21 cellular contexts compared by ENCODE assay signal in genomic region chr16:12706628-12707027, GRCh38.
A peak's percentile ranks its signal among the peaks of the same experiment; 100 is the strongest.
DNase-seq lines count a peak whose midpoint lies in the region; ATAC-seq, FAIRE-seq and TF ChIP-seq lines count a peak whose summit lies in the region.
"Had no signal": no experiment of that assay in that cellular context is flagged by ENCODE, and none has a peak within 500 bp of the region (broad histone marks: within the 10 kb centered on the region; RNA-seq: fewer than 3 reads in every experiment).

No MANE protein-coding gene starts in this region.

- H2BK20ac ChIP-seq in H1 (ENCODE audit: low read length), result no peak overlapping the region

- no peak overlapping the region for H2BK15ac ChIP-seq in H1 (ENCODE audit: low read length)
- H2BK15ac ChIP-seq in mesenchymal stem cell (ENCODE audit: low read depth, poor library complexity, severe bottlenecking), result peak overlapping the region; percentile 78

- H3K9me2 ChIP-seq in hepatocyte (replicated peaks; ENCODE audit: insufficient read depth), result no peaks in the 10 kb centered on the region

- H3K4ac ChIP-seq in H1 (replicated peaks; ENCODE audit: insufficient read length, low read depth, low read length) (no peak overlapping the region), mesenchymal stem cell (ENCODE audit: low read depth in 1 of 2, low read length in 2 of 2) (no peak overlapping the region)

- H3K14ac ChIP-seq in H1 (ENCODE audit: insufficient read length), result no peak overlapping the region
- no peak overlapping the region for H3K14ac ChIP-seq in mesenchymal stem cell (ENCODE audit: low read length in 2 of 2)

- intact Hi-C loops in sigmoid colon (cut with DNase I), result no loop called here

- no peaks in the 10 kb centered on the region for H4K20me1 ChIP-seq in H1 (replicated peaks in 1 of 2; ENCODE audit: control insufficient read depth in 1 of 2, insufficient read depth in 2 of 2, low read length in 2 of 2)
- no peaks in the 10 kb centered on the region for H4K20me1 ChIP-seq in hepatocyte (ENCODE audit: insufficient read depth, poor library complexity, severe bottlenecking)
- H4K20me1 ChIP-seq: BLaER1 had no signal

- H2BK120ac ChIP-seq in H1 (replicated peaks; ENCODE audit: low read depth, low read length), result no peak overlapping the region
- no peak overlapping the region for H2BK120ac ChIP-seq in mesenchymal stem cell (ENCODE audit: low read depth, low read length)

- no peak overlapping the region for H2BK12ac ChIP-seq in H1 (ENCODE audit: low read depth, low read length)
- no peak overlapping the region for H2BK12ac ChIP-seq in mesenchymal stem cell (ENCODE audit: low read length in 2 of 2)

- TF ChIP-seq EP300 in H1 (IDR thresholded peaks at IDR 0.05; ENCODE audit: borderline replicate concordance in 1 of 2, low read depth in 2 of 2, low read length in 2 of 2), result no peak
- no peak for TF ChIP-seq EP300 in sigmoid colon (IDR thresholded peaks at IDR 0.05)

- no peaks in the 10 kb centered on the region for H3K27me3 Mint-ChIP-seq in stimulated activated memory B cell treated with anti-CD40 and anti-IgM and Interleukin-4, amounts not matched to agents 10 μg/mL and 1 μg/mL and 100 μg/mL, for 72 hours
- H3K27me3 Mint-ChIP-seq: CD4-positive, alpha-beta memory T cell had no signal

- H2AFZ ChIP-seq in H1 (ENCODE audit: low read length), result no peak overlapping the region
- no peak overlapping the region for H2AFZ ChIP-seq in mesenchymal stem cell (ENCODE audit: low read depth, low read length)
- no peak overlapping the region for H2AFZ ChIP-seq in hepatocyte
- H2AFZ ChIP-seq: GM23248 had no signal

- POLR2A ChIA-PET in H1 (lab: Charles Lee; ENCODE audit: partially characterized antibody), result no interaction called here

- no peak overlapping the region for H3K4me2 ChIP-seq in H1 (ENCODE audit: insufficient read depth in 1 of 2, low read depth in 2 of 2, low read length in 2 of 2)
- H3K4me2 ChIP-seq in mesenchymal stem cell (ENCODE audit: low read length, poor library complexity, severe bottlenecking), result no peak overlapping the region
- H3K4me2 ChIP-seq in hepatocyte, result no peak overlapping the region
- H3K4me2 ChIP-seq: BLaER1 had no signal

- no peak for FAIRE-seq in H1 (lab: Jason Lieb, UNC)
- FAIRE-seq: GM12892, GM18507, H54 had no signal

- H3K36me3 ChIP-seq in H1 (ENCODE audit: control insufficient read depth in 2 of 4, insufficient read depth in 4 of 4, low read length in 3 of 4) (no peaks in the 10 kb centered on the region), mesenchymal stem cell (ENCODE audit: control insufficient read depth in 1 of 2, insufficient read depth in 2 of 2, low read depth in 1 of 2, low read length in 2 of 2) (peaks cover 0 to 6% of the 10 kb centered on the region in 2 experiments), sigmoid colon (peaks cover 0 to 8% (median 0%) of the 10 kb centered on the region in 4 donors), hepatocyte (replicated peaks; ENCODE audit: insufficient read depth, low read depth) (no peaks in the 10 kb centered on the region)

- H3K18ac ChIP-seq in H1 (ENCODE audit: extremely low read depth, low read length) (no peak overlapping the region), mesenchymal stem cell (ENCODE audit: low read depth in 1 of 2, low read length in 2 of 2) (no peak overlapping the region)

- no peak for ATAC-seq in stimulated activated memory B cell treated with anti-CD40 and anti-IgM and Interleukin-4, amounts not matched to agents 10 μg/mL and 1 μg/mL and 100 μg/mL, for 72 hours
- ATAC-seq: HCT116 had no signal

- H3K27me3 ChIP-seq in H1 (replicated peaks in 1 of 4; ENCODE audit: control insufficient read depth in 3 of 4, extremely low read depth in 1 of 4, insufficient read depth in 3 of 4, low read length in 3 of 4), result no peaks in the 10 kb centered on the region
- no peaks in the 10 kb centered on the region for H3K27me3 ChIP-seq in mesenchymal stem cell (ENCODE audit: control insufficient read depth in 1 of 2, insufficient read depth in 1 of 2, low read length in 2 of 2)
- H3K27me3 ChIP-seq in sigmoid colon, result no peaks in the 10 kb centered on the region
- H3K27me3 ChIP-seq in hepatocyte, result no peaks in the 10 kb centered on the region
- H3K27me3 ChIP-seq: BLaER1 had no signal

- no peak overlapping the region for H3K4me3 Mint-ChIP-seq in stimulated activated memory B cell treated with anti-CD40 and anti-IgM and Interleukin-4, amounts not matched to agents 10 μg/mL and 1 μg/mL and 100 μg/mL, for 72 hours
- H3K4me3 Mint-ChIP-seq: CD14-positive monocyte; CD4-positive, alpha-beta memory T cell; HFFc6 had no signal

- H3K23ac ChIP-seq in H1 (ENCODE audit: insufficient read length) (no peak overlapping the region), mesenchymal stem cell (ENCODE audit: low read length in 2 of 2) (no peak overlapping the region)

- CTCF ChIA-PET in H1 (lab: Charles Lee; ENCODE audit: partially characterized antibody), result interaction anchor here (0.6 kb wide), 1 partner anchor 636 kb away, joined by 4 read pairs; no protein-coding TSS in a partner anchor

- H3K36me3 Mint-ChIP-seq in stimulated activated memory B cell treated with anti-CD40 and anti-IgM and Interleukin-4, amounts not matched to agents 10 μg/mL and 1 μg/mL and 100 μg/mL, for 72 hours, result peaks cover 24% of the 10 kb centered on the region

- 84% methylated on average over 6 of the region's 6 CpGs; no CpG with 5 or more reads in 1 of the 2 experiments for WGBS in H1 (ENCODE audit: extremely low coverage in 1 of 2, insufficient coverage in 1 of 2, insufficient read length in 1 of 2, insufficient replicate concordance in 2 of 2, low coverage in 1 of 2, low lambda C conversion rate in 2 of 2, missing lambda C conversion rate in 1 of 2), 2 experiments
- 90% methylated on average over 6 of the region's 6 CpGs for WGBS in mesenchymal stem cell
- 96% methylated on average over 6 of the region's 6 CpGs for WGBS in sigmoid colon, 2 donors
- 92% methylated on average over 6 of the region's 6 CpGs for WGBS in hepatocyte (ENCODE audit: low lambda C conversion rate, missing lambda C conversion rate)

- no peak for TF ChIP-seq RAD21 in H1 (IDR thresholded peaks at IDR 0.05 in 1 of 2, conservative IDR thresholded peaks at IDR 0.05 in 1 of 2; ENCODE audit: low read depth in 2 of 2, low read length in 2 of 2)

- TF ChIP-seq POLR2A in H1 (IDR thresholded peaks at IDR 0.05; ENCODE audit: control extremely low read depth in 1 of 2, low read depth in 2 of 2, low read length in 2 of 2), result no peak
- TF ChIP-seq POLR2A in sigmoid colon (IDR thresholded peaks at IDR 0.05), result no peak

- H4K91ac ChIP-seq in H1 (replicated peaks; ENCODE audit: insufficient read length, low read length), result no peak overlapping the region
- H4K91ac ChIP-seq in mesenchymal stem cell (ENCODE audit: low read length), result no peak overlapping the region

- H3K79me2 ChIP-seq in H1 (ENCODE audit: control insufficient read depth in 1 of 2, insufficient read depth in 2 of 2, low read length in 2 of 2) (no peaks in the 10 kb centered on the region), hepatocyte (no peaks in the 10 kb centered on the region)

- no peak overlapping the region for H3K27ac ChIP-seq in H1 (ENCODE audit: low read depth, low read length)
- no peak overlapping the region for H3K27ac ChIP-seq in mesenchymal stem cell (ENCODE audit: low read length, poor library complexity, severe bottlenecking)
- no peak overlapping the region for H3K27ac ChIP-seq in sigmoid colon
- H3K27ac ChIP-seq in hepatocyte, result no peak overlapping the region
- H3K27ac ChIP-seq: BLaER1, GM23248 had no signal

- no peak overlapping the region for H3K56ac ChIP-seq in H1 (replicated peaks; ENCODE audit: insufficient read length, low read depth, low read length)

- H3K4me3 ChIP-seq in H1 (ENCODE audit: extremely low read depth in 1 of 4, insufficient read depth in 2 of 4, low read depth in 3 of 4, low read length in 4 of 4), result no peak overlapping the region
- H3K4me3 ChIP-seq in mesenchymal stem cell (ENCODE audit: insufficient read depth in 1 of 2, low read depth in 1 of 2, low read length in 2 of 2), result no peak overlapping the region
- H3K4me3 ChIP-seq in sigmoid colon, result no peak overlapping the region
- no peak overlapping the region for H3K4me3 ChIP-seq in hepatocyte
- H3K4me3 ChIP-seq: BLaER1, GM23248 had no signal

- no peaks in the 10 kb centered on the region for H3K4me1 ChIP-seq in H1 (replicated peaks in 1 of 4; ENCODE audit: control insufficient read depth in 3 of 4, insufficient read depth in 4 of 4, low read length in 3 of 4)
- H3K4me1 ChIP-seq in mesenchymal stem cell (ENCODE audit: control insufficient read depth, insufficient read depth, low read depth, low read length), result no peaks in the 10 kb centered on the region
- H3K4me1 ChIP-seq in sigmoid colon, result no peaks in the 10 kb centered on the region
- no peaks in the 10 kb centered on the region for H3K4me1 ChIP-seq in hepatocyte (ENCODE audit: insufficient read depth)

- H2AK5ac ChIP-seq in H1 (ENCODE audit: low read depth, low read length) (no peak overlapping the region), mesenchymal stem cell (ENCODE audit: low read length, severe bottlenecking) (no peak overlapping the region)

- H2BK5ac ChIP-seq in H1 (ENCODE audit: low read depth, low read length) (peak overlapping the region; percentile 32; the same call in 1 of the 2 replicates), mesenchymal stem cell (ENCODE audit: low read depth, low read length, poor library complexity, severe bottlenecking) (no peak overlapping the region)

- TF ChIP-seq CTCF in H1 (IDR thresholded peaks at IDR 0.05; ENCODE audit: control extremely low read depth in 1 of 3, insufficient read depth in 1 of 3, low read depth in 1 of 3, low read length in 3 of 3), result no peak
- no peak for TF ChIP-seq CTCF in sigmoid colon (IDR thresholded peaks at IDR 0.05)
- no peak for TF ChIP-seq CTCF in hepatocyte (IDR thresholded peaks at IDR 0.05; ENCODE audit: poor library complexity)

- peak; percentile 41 for DNase-seq in activated CD8-positive, alpha-beta memory T cell treated with anti-CD3 and anti-CD28 coated beads for 24 hours
- DNase-seq in activated CD8-positive, alpha-beta memory T cell treated with anti-CD3 and anti-CD28 coated beads, Interleukin-2, amount 50 U/mL, for 4 hours, result no peak
- DNase-seq in H1 (ENCODE audit: low read depth in 1 of 2, low spot score in 2 of 2), result no peak
- no peak for DNase-seq in mesenchymal stem cell
- DNase-seq in sigmoid colon, result peak; percentile 37
- DNase-seq in dedifferentiated amniotic fluid mesenchymal stem cell (ENCODE audit: extremely low spot score), result no peak
- DNase-seq in hepatocyte (ENCODE audit: low spot score), result no peak
- DNase-seq: 8988T; CD4-positive, alpha-beta memory T cell; DMS153; DMS79; GDM1; GM23248; HFFc6 had no signal

- H4K5ac ChIP-seq in H1 (ENCODE audit: insufficient read length, low read depth, low read length), result no peak overlapping the region

- H3K9me3 Mint-ChIP-seq in stimulated activated memory B cell treated with anti-CD40 and anti-IgM and Interleukin-4, amounts not matched to agents 10 μg/mL and 1 μg/mL and 100 μg/mL, for 72 hours, result peaks cover 3% of the 10 kb centered on the region
- H3K9me3 Mint-ChIP-seq: HFFc6 had no signal

- no peaks in the 10 kb centered on the region for H3K79me1 ChIP-seq in H1 (ENCODE audit: low read depth, low read length)
- no peaks in the 10 kb centered on the region for H3K79me1 ChIP-seq in mesenchymal stem cell (replicated peaks; ENCODE audit: low read length, poor library complexity, severe bottlenecking)

- H3K9ac ChIP-seq in H1 (replicated peaks in 1 of 4; ENCODE audit: extremely low read depth in 1 of 4, low read depth in 3 of 4, low read length in 3 of 4) (no peak overlapping the region), mesenchymal stem cell (ENCODE audit: low read length) (no peak overlapping the region)
- H3K9ac ChIP-seq: BLaER1, GM23248 had no signal

- H4K8ac ChIP-seq in H1 (ENCODE audit: extremely low read depth, insufficient read depth, low read length) (0 out of 2 replicates have a peak overlapping the region, but pooled peaks have one; percentile 72), mesenchymal stem cell (ENCODE audit: low read length) (no peak overlapping the region)

- H3K4me1 Mint-ChIP-seq in stimulated activated memory B cell treated with anti-CD40 and anti-IgM and Interleukin-4, amounts not matched to agents 10 μg/mL and 1 μg/mL and 100 μg/mL, for 72 hours, result peaks cover 13% of the 10 kb centered on the region
- H3K4me1 Mint-ChIP-seq: CD14-positive monocyte had no signal

- no peaks in the 10 kb centered on the region; the same call in 1 of the 2 replicates for H3K23me2 ChIP-seq in H1 (ENCODE audit: low read depth, low read length)

- no peak overlapping the region for H3K27ac Mint-ChIP-seq in stimulated activated memory B cell treated with anti-CD40 and anti-IgM and Interleukin-4, amounts not matched to agents 10 μg/mL and 1 μg/mL and 100 μg/mL, for 72 hours
- H3K27ac Mint-ChIP-seq: CD4-positive, alpha-beta memory T cell; HFFc6 had no signal

- H3K9me3 ChIP-seq in H1 (ENCODE audit: insufficient read depth in 2 of 2, low read depth in 1 of 2, low read length in 1 of 2) (no peaks in the 10 kb centered on the region), mesenchymal stem cell (ENCODE audit: control insufficient read depth, low read length) (no peaks in the 10 kb centered on the region), sigmoid colon (no peaks in the 10 kb centered on the region), hepatocyte (ENCODE audit: low read depth) (no peaks in the 10 kb centered on the region)

Comparison
In these comparisons a context has a peak if more than half of its experiments do, and no peak if none do; other contexts are left out.
1. DNase-seq: peak in activated CD8-positive, alpha-beta memory T cell treated with anti-CD3 and anti-CD28 coated beads for 24 hours (single experiment) and sigmoid colon (single experiment); none in activated CD8-positive, alpha-beta memory T cell treated with anti-CD3 and anti-CD28 coated beads, Interleukin-2, amount 50 U/mL, for 4 hours (single experiment), H1 (0 of 2), mesenchymal stem cell (single experiment), dedifferentiated amniotic fluid mesenchymal stem cell (single experiment) and hepatocyte (single experiment).